Comparison of ENCODE assay signal across 1 cellular context in the genomic region with DNA sequence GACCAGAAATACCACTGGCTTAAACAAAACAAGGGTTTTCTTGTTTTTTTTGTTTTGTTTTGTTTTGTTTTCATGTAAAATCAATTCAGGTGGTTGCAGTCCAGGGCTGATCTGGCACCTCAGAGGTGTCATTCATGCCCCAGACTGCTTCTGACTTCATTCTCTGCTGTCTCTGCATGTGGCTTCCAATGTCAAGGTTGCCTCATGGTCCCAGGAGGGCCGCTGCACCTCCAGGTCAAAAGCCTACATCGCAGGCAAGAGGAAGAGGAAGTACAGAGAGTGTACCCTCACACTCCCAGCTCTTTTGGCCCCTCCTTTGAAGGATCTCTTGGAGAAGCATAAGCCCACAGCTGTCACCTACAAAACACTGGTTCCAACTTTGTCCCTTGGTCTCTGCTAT.
TF ChIP-seq lines count a peak whose summit lies in the region.

No MANE protein-coding gene starts in this region.

TF ChIP-seq in HEK293, 187 proteins besides CTCF, POLR2A, EP300 and RAD21:
- TF ChIP-seq ZBTB1 (tag by site-specific recombination; IDR thresholded peaks at IDR 0.05) = no peak
- TF ChIP-seq GLIS1 (tag by site-specific recombination; IDR thresholded peaks at IDR 0.05) = peak; percentile 33; the same call in 1 of the 2 replicates
